Comparison of ENCODE assay signal across 1 cellular context in genomic region chr12:54414191-54414525, GRCh38.
TF ChIP-seq lines count a peak whose summit lies in the region.

No MANE protein-coding gene starts in this region.

TF ChIP-seq in GM23338, 12 proteins besides CTCF, POLR2A, EP300 and RAD21 (continued from another document):
- TF ChIP-seq, protein P1, sequence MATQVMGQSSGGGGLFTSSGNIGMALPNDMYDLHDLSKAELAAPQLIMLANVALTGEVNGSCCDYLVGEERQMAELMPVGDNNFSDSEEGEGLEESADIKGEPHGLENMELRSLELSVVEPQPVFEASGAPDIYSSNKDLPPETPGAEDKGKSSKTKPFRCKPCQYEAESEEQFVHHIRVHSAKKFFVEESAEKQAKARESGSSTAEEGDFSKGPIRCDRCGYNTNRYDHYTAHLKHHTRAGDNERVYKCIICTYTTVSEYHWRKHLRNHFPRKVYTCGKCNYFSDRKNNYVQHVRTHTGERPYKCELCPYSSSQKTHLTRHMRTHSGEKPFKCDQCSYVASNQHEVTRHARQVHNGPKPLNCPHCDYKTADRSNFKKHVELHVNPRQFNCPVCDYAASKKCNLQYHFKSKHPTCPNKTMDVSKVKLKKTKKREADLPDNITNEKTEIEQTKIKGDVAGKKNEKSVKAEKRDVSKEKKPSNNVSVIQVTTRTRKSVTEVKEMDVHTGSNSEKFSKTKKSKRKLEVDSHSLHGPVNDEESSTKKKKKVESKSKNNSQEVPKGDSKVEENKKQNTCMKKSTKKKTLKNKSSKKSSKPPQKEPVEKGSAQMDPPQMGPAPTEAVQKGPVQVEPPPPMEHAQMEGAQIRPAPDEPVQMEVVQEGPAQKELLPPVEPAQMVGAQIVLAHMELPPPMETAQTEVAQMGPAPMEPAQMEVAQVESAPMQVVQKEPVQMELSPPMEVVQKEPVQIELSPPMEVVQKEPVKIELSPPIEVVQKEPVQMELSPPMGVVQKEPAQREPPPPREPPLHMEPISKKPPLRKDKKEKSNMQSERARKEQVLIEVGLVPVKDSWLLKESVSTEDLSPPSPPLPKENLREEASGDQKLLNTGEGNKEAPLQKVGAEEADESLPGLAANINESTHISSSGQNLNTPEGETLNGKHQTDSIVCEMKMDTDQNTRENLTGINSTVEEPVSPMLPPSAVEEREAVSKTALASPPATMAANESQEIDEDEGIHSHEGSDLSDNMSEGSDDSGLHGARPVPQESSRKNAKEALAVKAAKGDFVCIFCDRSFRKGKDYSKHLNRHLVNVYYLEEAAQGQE (IDR thresholded peaks at IDR 0.05; ENCODE audit: unreplicated experiment) = no peak
- TF ChIP-seq, protein P2, sequence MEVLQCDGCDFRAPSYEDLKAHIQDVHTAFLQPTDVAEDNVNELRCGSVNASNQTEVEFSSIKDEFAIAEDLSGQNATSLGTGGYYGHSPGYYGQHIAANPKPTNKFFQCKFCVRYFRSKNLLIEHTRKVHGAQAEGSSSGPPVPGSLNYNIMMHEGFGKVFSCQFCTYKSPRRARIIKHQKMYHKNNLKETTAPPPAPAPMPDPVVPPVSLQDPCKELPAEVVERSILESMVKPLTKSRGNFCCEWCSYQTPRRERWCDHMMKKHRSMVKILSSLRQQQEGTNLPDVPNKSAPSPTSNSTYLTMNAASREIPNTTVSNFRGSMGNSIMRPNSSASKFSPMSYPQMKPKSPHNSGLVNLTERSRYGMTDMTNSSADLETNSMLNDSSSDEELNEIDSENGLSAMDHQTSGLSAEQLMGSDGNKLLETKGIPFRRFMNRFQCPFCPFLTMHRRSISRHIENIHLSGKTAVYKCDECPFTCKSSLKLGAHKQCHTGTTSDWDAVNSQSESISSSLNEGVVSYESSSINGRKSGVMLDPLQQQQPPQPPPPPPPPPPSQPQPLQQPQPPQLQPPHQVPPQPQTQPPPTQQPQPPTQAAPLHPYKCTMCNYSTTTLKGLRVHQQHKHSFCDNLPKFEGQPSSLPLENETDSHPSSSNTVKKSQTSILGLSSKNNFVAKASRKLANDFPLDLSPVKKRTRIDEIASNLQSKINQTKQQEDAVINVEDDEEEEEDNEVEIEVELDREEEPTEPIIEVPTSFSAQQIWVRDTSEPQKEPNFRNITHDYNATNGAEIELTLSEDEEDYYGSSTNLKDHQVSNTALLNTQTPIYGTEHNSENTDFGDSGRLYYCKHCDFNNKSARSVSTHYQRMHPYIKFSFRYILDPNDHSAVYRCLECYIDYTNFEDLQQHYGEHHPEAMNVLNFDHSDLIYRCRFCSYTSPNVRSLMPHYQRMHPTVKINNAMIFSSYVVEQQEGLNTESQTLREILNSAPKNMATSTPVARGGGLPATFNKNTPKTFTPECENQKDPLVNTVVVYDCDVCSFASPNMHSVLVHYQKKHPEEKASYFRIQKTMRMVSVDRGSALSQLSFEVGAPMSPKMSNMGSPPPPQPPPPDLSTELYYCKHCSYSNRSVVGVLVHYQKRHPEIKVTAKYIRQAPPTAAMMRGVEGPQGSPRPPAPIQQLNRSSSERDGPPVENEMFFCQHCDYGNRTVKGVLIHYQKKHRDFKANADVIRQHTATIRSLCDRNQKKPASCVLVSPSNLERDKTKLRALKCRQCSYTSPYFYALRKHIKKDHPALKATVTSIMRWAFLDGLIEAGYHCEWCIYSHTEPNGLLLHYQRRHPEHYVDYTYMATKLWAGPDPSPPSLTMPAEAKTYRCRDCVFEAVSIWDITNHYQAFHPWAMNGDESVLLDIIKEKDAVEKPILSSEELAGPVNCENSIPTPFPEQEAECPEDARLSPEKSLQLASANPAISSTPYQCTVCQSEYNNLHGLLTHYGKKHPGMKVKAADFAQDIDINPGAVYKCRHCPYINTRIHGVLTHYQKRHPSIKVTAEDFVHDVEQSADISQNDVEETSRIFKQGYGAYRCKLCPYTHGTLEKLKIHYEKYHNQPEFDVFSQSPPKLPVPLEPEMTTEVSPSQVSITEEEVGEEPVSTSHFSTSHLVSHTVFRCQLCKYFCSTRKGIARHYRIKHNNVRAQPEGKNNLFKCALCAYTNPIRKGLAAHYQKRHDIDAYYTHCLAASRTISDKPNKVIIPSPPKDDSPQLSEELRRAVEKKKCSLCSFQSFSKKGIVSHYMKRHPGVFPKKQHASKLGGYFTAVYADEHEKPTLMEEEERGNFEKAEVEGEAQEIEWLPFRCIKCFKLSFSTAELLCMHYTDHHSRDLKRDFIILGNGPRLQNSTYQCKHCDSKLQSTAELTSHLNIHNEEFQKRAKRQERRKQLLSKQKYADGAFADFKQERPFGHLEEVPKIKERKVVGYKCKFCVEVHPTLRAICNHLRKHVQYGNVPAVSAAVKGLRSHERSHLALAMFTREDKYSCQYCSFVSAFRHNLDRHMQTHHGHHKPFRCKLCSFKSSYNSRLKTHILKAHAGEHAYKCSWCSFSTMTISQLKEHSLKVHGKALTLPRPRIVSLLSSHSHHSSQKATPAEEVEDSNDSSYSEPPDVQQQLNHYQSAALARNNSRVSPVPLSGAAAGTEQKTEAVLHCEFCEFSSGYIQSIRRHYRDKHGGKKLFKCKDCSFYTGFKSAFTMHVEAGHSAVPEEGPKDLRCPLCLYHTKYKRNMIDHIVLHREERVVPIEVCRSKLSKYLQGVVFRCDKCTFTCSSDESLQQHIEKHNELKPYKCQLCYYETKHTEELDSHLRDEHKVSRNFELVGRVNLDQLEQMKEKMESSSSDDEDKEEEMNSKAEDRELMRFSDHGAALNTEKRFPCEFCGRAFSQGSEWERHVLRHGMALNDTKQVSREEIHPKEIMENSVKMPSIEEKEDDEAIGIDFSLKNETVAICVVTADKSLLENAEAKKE (CRISPR knock-in tag; IDR thresholded peaks at IDR 0.05) = no peak
- no peak for TF ChIP-seq STAT1 (IDR thresholded peaks at IDR 0.05; ENCODE audit: unreplicated experiment)
- TF ChIP-seq ZNF114 (CRISPR knock-in tag; IDR thresholded peaks at IDR 0.05) = no peak
